Comparison of ENCODE assay signal across 17 cellular contexts in genomic region chr7:155512246-155512887, GRCh38. TPM values are rescaled to one million over a fixed set of nuclear protein-coding genes. Genes with fewer than 3 reads are reported as not detected.
A peak's percentile ranks its signal among the peaks of the same experiment; 100 is the strongest.
DNase-seq lines count a peak whose midpoint lies in the region; TF ChIP-seq lines count a peak whose summit lies in the region.
"Had no signal": no experiment of that assay in that cellular context is flagged by ENCODE, and none has a peak within 500 bp of the region (broad histone marks: within the 10 kb centered on the region; RNA-seq: fewer than 3 reads in every experiment).

No MANE protein-coding gene starts in this region.

- H3K9me3 Mint-ChIP-seq in neural crest cell: no peaks in the 10 kb centered on the region
- H3K9me3 Mint-ChIP-seq: CD8-positive, alpha-beta T cell had no signal

- no peak overlapping the region for H3K4me3 ChIP-seq in HEK293 (ENCODE audit: low read depth, low read length)
- no peak overlapping the region for H3K4me3 ChIP-seq in vagina
- H3K4me3 ChIP-seq: A549, HAP-1 had no signal

- TF ChIP-seq CTCF in HEK293 (tag by site-specific recombination; IDR thresholded peaks at IDR 0.05) (no peak), neural crest cell (conservative IDR thresholded peaks at IDR 0.05) (no peak), vagina (IDR thresholded peaks at IDR 0.05) (no peak)

- POLR2A ChIA-PET in HEK293 (lab: Yijun Ruan, JAX): no interaction called here

- peaks cover 40% of the 10 kb centered on the region for H3K4me1 Mint-ChIP-seq in neural crest cell

- no peak overlapping the region for H3K27ac Mint-ChIP-seq in neural crest cell (ENCODE audit: unreplicated experiment)
- H3K27ac Mint-ChIP-seq: CD14-positive monocyte; CD8-positive, alpha-beta T cell had no signal

- H3K36me3 Mint-ChIP-seq in neural crest cell (ENCODE audit: low read depth): no peaks in the 10 kb centered on the region
- H3K36me3 Mint-ChIP-seq: CD8-positive, alpha-beta T cell had no signal

- H3K27me3 ChIP-seq in vagina: peaks cover 22% of the 10 kb centered on the region

- no peak for TF ChIP-seq POLR2A in vagina (IDR thresholded peaks at IDR 0.05)

- H3K36me3 ChIP-seq in HEK293 (ENCODE audit: control insufficient read depth in 2 of 2, insufficient read depth in 1 of 2, low read length in 2 of 2): no peaks in the 10 kb centered on the region
- H3K36me3 ChIP-seq in vagina: no peaks in the 10 kb centered on the region
- H3K36me3 ChIP-seq: HAP-1 had no signal

- DNase-seq in SW480 (ENCODE audit: low spot score): peak; percentile 46
- DNase-seq in neural crest cell (ENCODE audit: low read depth, low spot score): no peak
- no peak for DNase-seq in vagina (ENCODE audit: extremely low spot score in 2 of 2)
- DNase-seq in activated gamma-delta T cell treated with Interleukin-2 at 50 U/mL for 16 hours: no peak
- DNase-seq in SHP77 (lab: John Stamatoyannopoulos, UW): no peak
- DNase-seq: CD8-positive, alpha-beta T cell; COR-L47; DMS153; DMS79 treated with DMSO at 0.1 percent for 48 hours; EL; GDM1; GOT3 had no signal

- H3K4me3 Mint-ChIP-seq in neural crest cell: peak overlapping the region; percentile 36
- H3K4me3 Mint-ChIP-seq: CD8-positive, alpha-beta T cell had no signal

- CTCF ChIA-PET in HEK293 (lab: Yijun Ruan, JAX): interaction anchor here (0.9 to 1.4 kb wide), 4 partner anchors 12 to 133 kb away, joined by 3 to 6 read pairs (median 4); no protein-coding TSS in a partner anchor

- intact Hi-C loops in vagina (cut with DNase I): no loop called here

- H3K27me3 Mint-ChIP-seq in neural crest cell (ENCODE audit: low read depth): peaks cover 95% of the 10 kb centered on the region

- H3K4me1 ChIP-seq in HEK293 (ENCODE audit: control insufficient read depth, insufficient read depth, low read length) (0 out of 2 replicates have a peak, but pooled peaks cover 2% of the 10 kb centered on the region), vagina (peaks cover 7% of the 10 kb centered on the region)
- H3K4me1 ChIP-seq: A549 had no signal

- no peaks in the 10 kb centered on the region for H3K9me3 ChIP-seq in HEK293 (ENCODE audit: control insufficient read depth, insufficient read depth, low read depth, low read length)
- no peaks in the 10 kb centered on the region for H3K9me3 ChIP-seq in vagina
- H3K9me3 ChIP-seq: A549, HAP-1 had no signal

- H3K27ac ChIP-seq in HEK293 (ENCODE audit: extremely low read depth, low read depth, low read length) (no peak overlapping the region), vagina (no peak overlapping the region)
- H3K27ac ChIP-seq: A549 had no signal

TF ChIP-seq in HEK293, 187 proteins besides CTCF, POLR2A, EP300 and RAD21:
- no peak for TF ChIP-seq ZNF549 (tag by site-specific recombination; IDR thresholded peaks at IDR 0.05)
- 0 out of 2 replicates have a peak, but pooled peaks have one; percentile 35 for TF ChIP-seq SP7 (tag by site-specific recombination; IDR thresholded peaks at IDR 0.05)
- TF ChIP-seq MYNN (tag by site-specific recombination; IDR thresholded peaks at IDR 0.05; ENCODE audit: borderline replicate concordance): no peak
- TF ChIP-seq PRDM6 (tag by site-specific recombination; IDR thresholded peaks at IDR 0.05): peak; percentile 49
- no peak for TF ChIP-seq KLF17 (tag by site-specific recombination; IDR thresholded peaks at IDR 0.05)
- no peak for TF ChIP-seq ZNF561 (tag by site-specific recombination; IDR thresholded peaks at IDR 0.05; ENCODE audit: borderline replicate concordance)
- TF ChIP-seq KLF16 (tag by site-specific recombination; IDR thresholded peaks at IDR 0.05): 0 out of 2 replicates have a peak, but pooled peaks have one; percentile 18
- TF ChIP-seq OSR2 (tag by site-specific recombination; IDR thresholded peaks at IDR 0.05): peak; percentile 29; the same call in 1 of the 2 replicates
- 0 out of 2 replicates have a peak, but pooled peaks have one; percentile 21 for TF ChIP-seq ZEB2 (tag by site-specific recombination; IDR thresholded peaks at IDR 0.05)

RNA-seq across cellular contexts. Expression of gene CNPY1, which starts 34.0 kb away (rescaled TPM):
- total RNA-seq in neural crest cell: 1.5 and 2.4 TPM in 2 replicates
- total RNA-seq in vagina: not detected
- total RNA-seq: CD8-positive, alpha-beta T cell; HT1080 had no signal

RNA-seq across cellular contexts. Expression of gene EN2, which starts 54.4 kb away (rescaled TPM):
- total RNA-seq in neural crest cell (7.2 and 8.2 TPM in 2 replicates), vagina (0.98 TPM)
- total RNA-seq: CD8-positive, alpha-beta T cell; HT1080 had no signal
